ENCODE assay signal across 14 cellular contexts in genomic region chr15:32677238-32677750, GRCh38. TPM values are rescaled to one million over a fixed set of nuclear protein-coding genes. Genes with fewer than 3 reads are reported as not detected.
A peak's percentile ranks its signal among the peaks of the same experiment; 100 is the strongest.
DNase-seq lines count a peak whose midpoint lies in the region; ATAC-seq, FAIRE-seq and TF ChIP-seq lines count a peak whose summit lies in the region.
"Had no signal": no experiment of that assay in that cellular context is flagged by ENCODE, and none has a peak within 500 bp of the region (broad histone marks: within the 10 kb centered on the region; RNA-seq: fewer than 3 reads in every experiment).

No MANE protein-coding gene starts in this region.

- peak overlapping the region; percentile 66 for H3K27ac ChIP-seq in HepG2 (ENCODE audit: extremely low read length, insufficient read depth, low read length)
- H3K27ac ChIP-seq: KMS-11 had no signal

- DNase-seq in ACHN (peak; percentile 11), NCI-H1092 treated with DMSO at 0.1 percent for 48 hours (lab: John Stamatoyannopoulos, UW) (peak; percentile 89), SW480 (ENCODE audit: low spot score) (peak; percentile 56), HepG2 (ENCODE audit: low spot score) (peak; percentile 96), D721Med (ENCODE audit: insufficient read length, low spot score) (no peak), GM10266 (ENCODE audit: extremely low spot score) (no peak)
- no peak for DNase-seq in stimulated activated CD4-positive, alpha-beta T cell treated with anti-CD3 and anti-CD28 coated beads, Interleukin-4, amount 100 ng/mL, for 4 hours
- DNase-seq: activated CD8-positive, alpha-beta memory T cell treated with anti-CD3 and anti-CD28 coated beads, Interleukin-2, amount 10 ng/mL, durations not matched to agents 7 days and 5 days; naive thymus-derived CD4-positive, alpha-beta T cell; T-helper 17 cell had no signal

- H3K36me3 ChIP-seq in HepG2 (replicated peaks in 1 of 2; ENCODE audit: control insufficient read depth in 1 of 2, insufficient read depth in 2 of 2, low read length in 2 of 2) = no peaks in the 10 kb centered on the region

- peak overlapping the region; percentile 76 for H3K4me2 ChIP-seq in HepG2 (ENCODE audit: low read depth, low read length)
- H3K4me2 ChIP-seq: KMS-11 had no signal

- H3K79me2 ChIP-seq in HepG2 (ENCODE audit: insufficient read depth, low read length) = no peaks in the 10 kb centered on the region

- intact Hi-C loops in HepG2 (cut with micrococcal nuclease; ENCODE audit: unreplicated experiment) = loop anchor here (5.0 kb wide), 1 partner anchor 40 kb away; the partner anchor contains the start of gene GREM1

- POLR2A ChIA-PET in HepG2 (lab: Yijun Ruan, JAX) = interaction anchor here (1.0 to 2.2 kb wide), 3 partner anchors 11 to 32 kb away, joined by 4 to 7 read pairs (median 5); no protein-coding TSS in a partner anchor

- no peaks in the 10 kb centered on the region for H4K20me1 ChIP-seq in HepG2 (ENCODE audit: insufficient read depth, low read length)

- no TSS peak for BruUV-seq in HepG2 (replicated peaks; lab: Mats Ljungman, UMichigan)

- H3K9me3 ChIP-seq in HepG2 (ENCODE audit: low read length) = no peaks in the 10 kb centered on the region

- 2% methylated on average over 5 of the region's 5 CpGs for WGBS in HepG2 (ENCODE audit: low lambda C conversion rate)

- in situ Hi-C loops in ACHN (cut with HindIII; ENCODE audit: low pct_ligation_motif_present, low pct_unique_long_range_greater_than_20kb, low sequenced_read_pairs) = no loop called here
- in situ Hi-C loops in HepG2 (cut with HindIII; ENCODE audit: extremely low pct_ligation_motif_present, low pct_unique_long_range_greater_than_20kb) = no loop called here

- CTCF ChIA-PET in HepG2 (lab: Yijun Ruan, JAX; ENCODE audit: low intra/inter-chr PET ratio, low total read pairs) = no interaction called here

- H3K9ac ChIP-seq in HepG2 (ENCODE audit: insufficient read depth, low read depth, low read length) = peak overlapping the region; percentile 59
- H3K9ac ChIP-seq: KMS-11 had no signal

- TF ChIP-seq RAD21 in HepG2 (CRISPR knock-in tag; IDR thresholded peaks at IDR 0.05) = no peak

- H3K4me1 ChIP-seq in HepG2 (ENCODE audit: insufficient read depth, low read length) = peaks cover 45% of the 10 kb centered on the region

- TF ChIP-seq CTCF in HepG2 (CRISPR knock-in tag; IDR thresholded peaks at IDR 0.05) (no peak), D721Med (IDR thresholded peaks at IDR 0.05; ENCODE audit: insufficient read depth, missing control alignments) (no peak), GM10266 (IDR thresholded peaks at IDR 0.05; ENCODE audit: control insufficient read depth, insufficient read depth, low read depth, missing control alignments) (no peak)

- peak overlapping the region; percentile 17 to 27 (median 26); a peak in 4 of 6 replicates for H3K4me3 ChIP-seq in HepG2 (replicated peaks in 1 of 3; ENCODE audit: insufficient read depth in 1 of 3, low read depth in 2 of 3, low read length in 3 of 3)

- peak in 1 of 2 experiments; percentile 51; a peak in 1 of 4 replicates for TF ChIP-seq POLR2A in HepG2 (IDR thresholded peaks at IDR 0.05; ENCODE audit: insufficient read depth in 1 of 2, low read depth in 2 of 2, low read length in 2 of 2)

- FAIRE-seq in HepG2 (lab: Jason Lieb, UNC) = peak; percentile 78
- FAIRE-seq in D721Med (lab: Jason Lieb, UNC) = no peak
- FAIRE-seq: endothelial cell of umbilical vein had no signal

- peak overlapping the region; percentile 88 for H2AFZ ChIP-seq in HepG2 (ENCODE audit: low read length)

- ATAC-seq in HepG2 = peak; percentile 97
- no peak for ATAC-seq in HG03097 (IDR thresholded peaks at IDR 0.05; ENCODE audit: low FRiP score, unreplicated experiment)
- ATAC-seq: activated CD8-positive, alpha-beta memory T cell treated with anti-CD3 and anti-CD28 coated beads, Interleukin-2, amount 10 ng/mL, durations not matched to agents 7 days and 5 days; naive thymus-derived CD4-positive, alpha-beta T cell; T-helper 17 cell had no signal

- no peaks in the 10 kb centered on the region for H3K27me3 ChIP-seq in HepG2 (ENCODE audit: control insufficient read depth in 1 of 2, insufficient read depth in 2 of 2, low read length in 2 of 2)

- peak in 1 of 2 experiments; percentile 74; a peak in 2 of 4 replicates for TF ChIP-seq EP300 in HepG2 (IDR thresholded peaks at IDR 0.05; ENCODE audit: low read depth in 2 of 2, low read length in 2 of 2)
- no peak for TF ChIP-seq EP300 in HepG2 (CRISPR knock-in tag; IDR thresholded peaks at IDR 0.05; ENCODE audit: borderline replicate concordance)

TF ChIP-seq in HepG2, 621 proteins besides CTCF, POLR2A, EP300 and RAD21 (continues in another document):
- TF ChIP-seq ZNF547 (CRISPR knock-in tag; IDR thresholded peaks at IDR 0.05) (no peak; the same call in 1 of the 2 replicates), RELA (CRISPR knock-in tag; IDR thresholded peaks at IDR 0.05) (no peak), MNT (IDR thresholded peaks at IDR 0.05) (no peak), TCF7 (IDR thresholded peaks at IDR 0.05; ENCODE audit: low read depth) (peak; percentile 74), ARID2 (CRISPR knock-in tag; IDR thresholded peaks at IDR 0.05; ENCODE audit: borderline replicate concordance) (no peak; the same call in 1 of the 2 replicates), ZNF501 (CRISPR knock-in tag; IDR thresholded peaks at IDR 0.05) (no peak), TEAD3 (CRISPR knock-in tag; optimal IDR thresholded peaks at IDR 0.05; ENCODE audit: borderline replicate concordance) (peak; percentile 22), ZNF101 (CRISPR knock-in tag; IDR thresholded peaks at IDR 0.05; ENCODE audit: borderline replicate concordance, low read depth) (no peak), MIER2 (CRISPR knock-in tag; IDR thresholded peaks at IDR 0.05) (0 out of 2 replicates have a peak, but pooled peaks have one; percentile 7)

RNA-seq across cellular contexts. Expression of gene SCG5, which starts 35.8 kb away (rescaled TPM):
- 2.4 and 3.5 TPM in 2 replicates for total RNA-seq in HepG2 (2016; rRNA removed; fragmentation: Illumina TruSeq; extraction: Trizol)
- 1.1 and 1.3 TPM in 2 replicates for total RNA-seq in HepG2 (2016; cell fraction: cytosol; rRNA removed; fragmentation: Illumina TruSeq; extraction: Trizol; ENCODE audit: low read depth)
- total RNA-seq in HepG2 (2016; cell fraction: insoluble cytoplasmic fraction; rRNA removed; fragmentation: Illumina TruSeq; extraction: Trizol) = 2.5 and 3.9 TPM in 2 replicates
- 2.3 TPM in 2 replicates for total RNA-seq in HepG2 (2016; cell fraction: membrane; rRNA removed; fragmentation: Illumina TruSeq; extraction: Trizol)
- 7.4 and 7.7 TPM in 2 replicates for total RNA-seq in HepG2 (2016; cell fraction: nucleus; rRNA removed; fragmentation: Illumina TruSeq; extraction: Trizol)
- polyA plus RNA-seq in HepG2 (2011; rRNA removed) = 2.3 and 2.6 TPM in 2 replicates
- 0.74 and 1.4 TPM in 2 replicates for polyA plus RNA-seq in HepG2 (2011; cell fraction: cytosol; rRNA removed)
- polyA plus RNA-seq in HepG2 (2011; cell fraction: nucleus; rRNA removed) = 3.5 and 5.1 TPM in 2 replicates
- polyA plus RNA-seq in HepG2 (2012) = 2.2 and 2.8 TPM in 2 replicates
- 0.34 and 1.3 TPM in 2 replicates for polyA plus RNA-seq in HepG2 (2016; cell fraction: cytosol; fragmentation: Illumina TruSeq; extraction: Trizol; ENCODE audit: low read depth)
- polyA plus RNA-seq in HepG2 (2016; cell fraction: insoluble cytoplasmic fraction; fragmentation: Illumina TruSeq; extraction: Trizol; ENCODE audit: low read depth) = 2.0 and 2.3 TPM in 2 replicates
- 1.8 and 2.0 TPM in 2 replicates for polyA plus RNA-seq in HepG2 (2016; cell fraction: membrane; fragmentation: Illumina TruSeq; extraction: Trizol; ENCODE audit: low read depth)
- 4.2 and 7.8 TPM in 2 replicates for polyA plus RNA-seq in HepG2 (2016; cell fraction: nucleus; fragmentation: Illumina TruSeq; extraction: Trizol; ENCODE audit: insufficient read depth, low read depth)
- polyA minus RNA-seq in HepG2 (2011; rRNA and poly(A)+ RNA removed; ENCODE audit: low replicate concordance) = 1.4 TPM in 2 replicates
- polyA minus RNA-seq in HepG2 (2011; cell fraction: cytosol; rRNA and poly(A)+ RNA removed) = not detected in 2 replicates
- 4.9 and 10.1 TPM in 2 replicates for polyA minus RNA-seq in HepG2 (2011; cell fraction: nucleus; rRNA and poly(A)+ RNA removed)

RNA-seq across cellular contexts. Expression of gene GREM1, which starts 40.5 kb away (rescaled TPM):
- 0.02 and 0.11 TPM in 2 replicates for total RNA-seq in HepG2 (2016; rRNA removed; fragmentation: Illumina TruSeq; extraction: Trizol)
- total RNA-seq in HepG2 (2016; cell fraction: cytosol; rRNA removed; fragmentation: Illumina TruSeq; extraction: Trizol; ENCODE audit: low read depth) = not detected in 2 replicates
- total RNA-seq in HepG2 (2016; cell fraction: insoluble cytoplasmic fraction; rRNA removed; fragmentation: Illumina TruSeq; extraction: Trizol) = 0.04 and 0.06 TPM in 2 replicates
- total RNA-seq in HepG2 (2016; cell fraction: membrane; rRNA removed; fragmentation: Illumina TruSeq; extraction: Trizol) = 0.03 and 0.06 TPM in 2 replicates
- total RNA-seq in HepG2 (2016; cell fraction: nucleus; rRNA removed; fragmentation: Illumina TruSeq; extraction: Trizol) = not detected in 2 replicates
- 0.08 and 0.13 TPM in 2 replicates for polyA plus RNA-seq in HepG2 (2011; rRNA removed)
- 0.01 and 0.04 TPM in 2 replicates for polyA plus RNA-seq in HepG2 (2011; cell fraction: cytosol; rRNA removed)
- polyA plus RNA-seq in HepG2 (2011; cell fraction: nucleus; rRNA removed) = 0.02 and 0.09 TPM in 2 replicates
- 0.01 and 0.08 TPM in 2 replicates for polyA plus RNA-seq in HepG2 (2012)
- not detected in 2 replicates for polyA plus RNA-seq in HepG2 (2016; cell fraction: cytosol; fragmentation: Illumina TruSeq; extraction: Trizol; ENCODE audit: low read depth)
- 0.12 TPM in 1 of 2 replicates, not detected in the other for polyA plus RNA-seq in HepG2 (2016; cell fraction: insoluble cytoplasmic fraction; fragmentation: Illumina TruSeq; extraction: Trizol; ENCODE audit: low read depth)
- 0.05 TPM in 1 of 2 replicates, not detected in the other for polyA plus RNA-seq in HepG2 (2016; cell fraction: membrane; fragmentation: Illumina TruSeq; extraction: Trizol; ENCODE audit: low read depth)
- not detected in 2 replicates for polyA plus RNA-seq in HepG2 (2016; cell fraction: nucleus; fragmentation: Illumina TruSeq; extraction: Trizol; ENCODE audit: insufficient read depth, low read depth)
- polyA minus RNA-seq in HepG2 (2011; rRNA and poly(A)+ RNA removed; ENCODE audit: low replicate concordance) = not detected in 2 replicates
- not detected in 2 replicates for polyA minus RNA-seq in HepG2 (2011; cell fraction: cytosol; rRNA and poly(A)+ RNA removed)
- not detected in 2 replicates for polyA minus RNA-seq in HepG2 (2011; cell fraction: nucleus; rRNA and poly(A)+ RNA removed)
- total RNA-seq: activated CD8-positive, alpha-beta memory T cell treated with anti-CD3 and anti-CD28 coated beads, Interleukin-2, amount 10 ng/mL, durations not matched to agents 7 days and 5 days; endothelial cell of umbilical vein; H4; naive thymus-derived CD4-positive, alpha-beta T cell; T-helper 17 cell had no signal
- polyA plus RNA-seq: endothelial cell of umbilical vein; naive thymus-derived CD4-positive, alpha-beta T cell had no signal

Comparison
In these comparisons a context has a peak if more than half of its experiments do, and no peak if none do; other contexts are left out.
1. DNase-seq: peak in ACHN (single experiment), NCI-H1092 treated with DMSO at 0.1 percent for 48 hours (single experiment), SW480 (single experiment) and HepG2 (single experiment); none in D721Med (single experiment), stimulated activated CD4-positive, alpha-beta T cell treated with anti-CD3 and anti-CD28 coated beads, Interleukin-4, amount 100 ng/mL, for 4 hours (0 of 2) and GM10266 (single experiment).